ENCODE assay signal across 8 cellular contexts in genomic region chr4:7993671-7994070, GRCh38.
"Had no signal": no experiment of that assay in that cellular context is flagged by ENCODE, and none has a peak within 500 bp of the region (broad histone marks: within the 10 kb centered on the region; RNA-seq: fewer than 3 reads in every experiment).

No MANE protein-coding gene starts in this region.

- H3K4me3 ChIP-seq: GM23338, HAP-1, K562 had no signal

- ATAC-seq: GM23338, HCT116, K562 had no signal

- H3K9me3 ChIP-seq: HAP-1 had no signal

- H3K4me2 ChIP-seq: GM23338 had no signal

- DNase-seq: H7, HFFc6, IMR-90, KG1 had no signal

- H2AFZ ChIP-seq: GM23338 had no signal

- H3K36me3 ChIP-seq: HAP-1 had no signal

- H3K4me1 ChIP-seq: HAP-1 had no signal
